ENCODE assay signal across 8 cellular contexts in the genomic region with DNA sequence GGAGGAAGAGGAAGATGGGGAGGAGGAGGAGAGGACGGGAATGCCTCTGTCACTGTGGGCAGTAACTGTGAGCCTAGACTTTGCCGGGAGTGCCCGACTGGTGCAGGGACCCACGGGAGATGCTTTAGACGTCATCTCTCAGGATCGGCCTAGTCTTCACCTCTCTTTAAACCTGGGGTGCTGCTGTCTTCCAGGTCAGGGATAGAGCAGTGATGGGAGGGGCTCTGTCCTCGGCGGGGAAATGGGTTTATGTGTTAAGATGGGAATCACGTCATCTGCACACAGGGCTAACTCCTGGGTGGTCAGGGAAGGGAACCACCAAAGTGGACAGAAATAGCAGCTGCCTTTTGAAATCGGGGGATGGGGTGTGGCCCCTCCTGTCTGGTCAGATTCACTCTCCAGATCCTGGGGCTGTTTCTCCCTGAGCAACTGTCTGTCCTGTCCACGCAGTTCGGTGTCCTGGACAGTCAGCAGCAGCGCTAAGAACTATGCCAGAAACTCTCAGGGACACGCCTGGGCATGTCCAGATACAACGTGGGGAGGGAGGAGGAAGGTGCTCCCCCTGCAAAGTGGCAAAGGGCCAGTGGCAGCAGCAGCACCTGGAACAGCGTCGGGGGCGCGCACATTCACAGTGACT. TPM values are rescaled to one million over a fixed set of nuclear protein-coding genes. Genes with fewer than 3 reads are reported as not detected.
DNase-seq lines count a peak whose midpoint lies in the region; ATAC-seq and TF ChIP-seq lines count a peak whose summit lies in the region.

No MANE protein-coding gene starts in this region.

- no peaks in the 10 kb centered on the region for H3K36me3 ChIP-seq in SJCRH30

- H3K27me3 Mint-ChIP-seq in activated naive CD4-positive, alpha-beta T cell treated with anti-CD3 and anti-CD28 coated beads, Interleukin-2, amount 10 ng/mL, durations not matched to agents 7 days and 5 days = no peaks in the 10 kb centered on the region

- H3K9me3 Mint-ChIP-seq in activated naive CD4-positive, alpha-beta T cell treated with anti-CD3 and anti-CD28 coated beads, Interleukin-2, amount 10 ng/mL, durations not matched to agents 7 days and 5 days = peaks cover 5% of the 10 kb centered on the region

- peaks cover 20% of the 10 kb centered on the region for H3K4me1 Mint-ChIP-seq in activated naive CD4-positive, alpha-beta T cell treated with anti-CD3 and anti-CD28 coated beads, Interleukin-2, amount 10 ng/mL, durations not matched to agents 7 days and 5 days

- H3K4me3 Mint-ChIP-seq in activated naive CD4-positive, alpha-beta T cell treated with anti-CD3 and anti-CD28 coated beads, Interleukin-2, amount 10 ng/mL, durations not matched to agents 7 days and 5 days = no peak overlapping the region

- POLR2A ChIA-PET in GM10248 (lab: Yijun Ruan, JAX) = no interaction called here

- peak overlapping the region; percentile 84 for H3K27ac ChIP-seq in SJCRH30

- no peaks in the 10 kb centered on the region for H3K9me3 ChIP-seq in SJCRH30 (replicated peaks)

- peaks cover 7% of the 10 kb centered on the region; the same call in 1 of the 2 replicates for H3K4me1 ChIP-seq in SJCRH30

- peak overlapping the region; percentile 31 for H3K4me3 ChIP-seq in SJCRH30

- no peak for ATAC-seq in GM18502 (IDR thresholded peaks at IDR 0.05; ENCODE audit: poor library complexity, unreplicated experiment)
- no peak for ATAC-seq in GM21737 (IDR thresholded peaks at IDR 0.05; ENCODE audit: unreplicated experiment)

- peak overlapping the region; percentile 71 for H3K27ac Mint-ChIP-seq in activated naive CD4-positive, alpha-beta T cell treated with anti-CD3 and anti-CD28 coated beads, Interleukin-2, amount 10 ng/mL, durations not matched to agents 7 days and 5 days

- H3K27me3 ChIP-seq in SJCRH30 = no peaks in the 10 kb centered on the region

- peaks cover 1% of the 10 kb centered on the region for H3K36me3 Mint-ChIP-seq in activated naive CD4-positive, alpha-beta T cell treated with anti-CD3 and anti-CD28 coated beads, Interleukin-2, amount 10 ng/mL, durations not matched to agents 7 days and 5 days

- DNase-seq in activated naive CD4-positive, alpha-beta T cell treated with anti-CD3 and anti-CD28 coated beads, Interleukin-2, amount 10 ng/mL, durations not matched to agents 7 days and 5 days = no peak
- no peak for DNase-seq in activated naive CD4-positive, alpha-beta T cell treated with anti-CD3 and anti-CD28 coated beads, Interleukin-2, amount 50 U/mL, for 16 hours
- DNase-seq in SJCRH30 (peak; percentile 89), fibroblast of the conjunctiva (ENCODE audit: low read depth) (peak; percentile 83), renal cortical epithelial cell (ENCODE audit: low read depth) (peak; percentile 42), GM10248 (ENCODE audit: extremely low spot score) (no peak)

- TF ChIP-seq CTCF in GM10248 (IDR thresholded peaks at IDR 0.05; ENCODE audit: control extremely low read depth, extremely low read depth, low read depth, missing control alignments) = no peak

- CTCF ChIA-PET in activated naive CD4-positive, alpha-beta T cell treated with anti-CD3 and anti-CD28 coated beads, Interleukin-2, amount 10 ng/mL, durations not matched to agents 7 days and 5 days (lab: Charles Lee) = no interaction called here
- CTCF ChIA-PET in GM10248 (lab: Yijun Ruan, JAX) = interaction anchor here (1.4 kb wide), 1 partner anchor 60 kb away, joined by 3 read pairs; no protein-coding TSS in a partner anchor

RNA-seq across cellular contexts. Expression of gene GAS6, which starts 26.8 kb away (rescaled TPM):
- 0.10 and 0.14 TPM in 2 replicates for total RNA-seq in SJCRH30 (2014; rRNA removed; shearing (Covaris generic))
- total RNA-seq in renal cortical epithelial cell = 174 and 236 TPM in 2 replicates

Comparison
In these comparisons a context has a peak if more than half of its experiments do, and no peak if none do; other contexts are left out.
1. DNase-seq: peak in SJCRH30 (2 of 2), fibroblast of the conjunctiva (single experiment) and renal cortical epithelial cell (single experiment); none in activated naive CD4-positive, alpha-beta T cell treated with anti-CD3 and anti-CD28 coated beads, Interleukin-2, amount 10 ng/mL, durations not matched to agents 7 days and 5 days (single experiment), activated naive CD4-positive, alpha-beta T cell treated with anti-CD3 and anti-CD28 coated beads, Interleukin-2, amount 50 U/mL, for 16 hours (single experiment) and GM10248 (single experiment).
2. RNA of gene GAS6, which starts 26.8 kb away (total RNA-seq): 174 to 236 TPM in renal cortical epithelial cell; 0.10 to 0.14 TPM in SJCRH30; every median in the first group is over 100 times any median in the second.